1 cellular context compared by ENCODE assay signal in genomic region chr12:27244680-27245005, GRCh38.
TF ChIP-seq lines count a peak whose summit lies in the region.

No MANE protein-coding gene starts in this region.

TF ChIP-seq in GM12878, 131 proteins besides CTCF, POLR2A, EP300 and RAD21 (continued from another document):
- TF ChIP-seq MLLT1 (IDR thresholded peaks at IDR 0.05) (peak; percentile 79; the same call in 1 of the 2 replicates), ZBTB40 (IDR thresholded peaks at IDR 0.05; ENCODE audit: borderline replicate concordance) (0 out of 2 replicates have a peak, but pooled peaks have one; percentile 10), PAX5 (IDR thresholded peaks at IDR 0.05; ENCODE audit: borderline replicate concordance, low read depth, low read length) (no peak), FOXM1 (IDR thresholded peaks at IDR 0.05; ENCODE audit: low read depth, low read length) (no peak)
